In genomic region chr14:60212503-60213371, GRCh38 we compare ENCODE assay signal across 13 cellular contexts. TPM values are rescaled to one million over a fixed set of nuclear protein-coding genes. Genes with fewer than 3 reads are reported as not detected.
A peak's percentile ranks its signal among the peaks of the same experiment; 100 is the strongest.
DNase-seq lines count a peak whose midpoint lies in the region; ATAC-seq, FAIRE-seq and TF ChIP-seq lines count a peak whose summit lies in the region.
"Had no signal": no experiment of that assay in that cellular context is flagged by ENCODE, and none has a peak within 500 bp of the region (broad histone marks: within the 10 kb centered on the region; RNA-seq: fewer than 3 reads in every experiment).

No MANE protein-coding gene starts in this region.

- DNase-seq in K562 (ENCODE audit: extremely low read depth in 1 of 4, low spot score in 3 of 4) (no peak), chondrocyte (ENCODE audit: low spot score) (no peak), NCI-H1930 (lab: John Stamatoyannopoulos, UW) (no peak), left cardiac atrium (no peak), HCEC 1CT (no peak)
- DNase-seq: body of pancreas, MG63, NCI-H748 treated with DMSO at 0.1 percent for 48 hours, stomach had no signal

- TF ChIP-seq EP300 in K562 (IDR thresholded peaks at IDR 0.05; ENCODE audit: low read length), result no peak

- no peak for TF ChIP-seq POLR2A in K562 (conservative IDR thresholded peaks at IDR 0.05)

- no peak for FAIRE-seq in K562 (lab: Jason Lieb, UNC)
- FAIRE-seq: H54 had no signal

- no peak overlapping the region for H3K27ac Mint-ChIP-seq in chondrocyte (ENCODE audit: unreplicated experiment)

- H3K79me2 ChIP-seq in K562 (ENCODE audit: control insufficient read depth, insufficient read depth, low read length), result no peaks in the 10 kb centered on the region

- WGBS in K562 (ENCODE audit: insufficient coverage, low coverage, missing lambda C conversion rate), result 20% methylated on average over 5 of the region's 5 CpGs

- no peaks in the 10 kb centered on the region for H3K36me3 ChIP-seq in K562 (ENCODE audit: control insufficient read depth, insufficient read depth, low read length)
- H3K36me3 ChIP-seq: MG63, stomach had no signal

- H3K27me3 Mint-ChIP-seq in chondrocyte (ENCODE audit: low read depth), result peaks cover 19% of the 10 kb centered on the region

- no peaks in the 10 kb centered on the region for H4K20me1 ChIP-seq in K562 (replicated peaks; ENCODE audit: control insufficient read depth, insufficient read depth, low read length)

- no peak overlapping the region for H3K9ac ChIP-seq in K562 (ENCODE audit: insufficient read depth in 1 of 2, low read depth in 2 of 2, low read length in 2 of 2)

- H3K9me1 ChIP-seq in K562 (ENCODE audit: control insufficient read depth, insufficient read depth, low read length), result no peaks in the 10 kb centered on the region

- H3K27ac ChIP-seq in K562 (ENCODE audit: extremely low read depth, low read depth, low read length), result no peak overlapping the region
- H3K27ac ChIP-seq: body of pancreas had no signal

- TF ChIP-seq RAD21 in K562 (CRISPR knock-in tag; conservative IDR thresholded peaks at IDR 0.05 in 1 of 2, IDR thresholded peaks at IDR 0.05 in 1 of 2), result no peak

- H3K36me3 Mint-ChIP-seq in chondrocyte (ENCODE audit: low read depth), result peaks cover 1% of the 10 kb centered on the region

- H3K4me3 Mint-ChIP-seq in chondrocyte (ENCODE audit: unreplicated experiment), result no peak overlapping the region

- in situ Hi-C loops in K562 (cut with MboI), result no loop called here

- H3K4me3 ChIP-seq in K562, result no peak overlapping the region
- H3K4me3 ChIP-seq: body of pancreas, MG63, stomach had no signal

- H3K9me3 ChIP-seq in K562 (replicated peaks; ENCODE audit: control insufficient read depth, insufficient read depth, low read depth, low read length), result no peaks in the 10 kb centered on the region
- H3K9me3 ChIP-seq: body of pancreas, MG63, stomach had no signal

- POLR2A ChIA-PET in K562 (lab: Yijun Ruan, JAX), result interaction anchor here (1.3 kb wide), 1 partner anchor 12 kb away, joined by 3 read pairs; no protein-coding TSS in a partner anchor

- H3K27me3 ChIP-seq in K562 (ENCODE audit: control insufficient read depth in 2 of 2, insufficient read depth in 2 of 2, low read length in 2 of 2), result no peaks in the 10 kb centered on the region
- H3K27me3 ChIP-seq: body of pancreas, MG63, stomach had no signal

- H3K4me1 Mint-ChIP-seq in chondrocyte (ENCODE audit: low read depth), result no peaks in the 10 kb centered on the region

- BruUV-seq in K562 (replicated peaks; lab: Mats Ljungman, UMichigan), result no TSS peak

- ATAC-seq in GM18868 (IDR thresholded peaks at IDR 0.05; ENCODE audit: unreplicated experiment) (peak; percentile 93), GM21526 (IDR thresholded peaks at IDR 0.05; ENCODE audit: low FRiP score, unreplicated experiment) (peak; percentile 88), HG03095 (IDR thresholded peaks at IDR 0.05; ENCODE audit: unreplicated experiment) (peak; percentile 89), K562 (no peak), left cardiac atrium (no peak)
- ATAC-seq: body of pancreas had no signal

- H3K4me2 ChIP-seq in K562 (ENCODE audit: insufficient read depth, low read length), result no peak overlapping the region

- intact Hi-C loops in K562 (cut with micrococcal nuclease), result no loop called here
- intact Hi-C loops in left cardiac atrium (cut with DNase I), result no loop called here

- TF ChIP-seq CTCF in K562 (IDR thresholded peaks at IDR 0.05 in 2 of 3, conservative IDR thresholded peaks at IDR 0.05 in 1 of 3; ENCODE audit: insufficient read depth in 2 of 3, low read depth in 1 of 3, low read length in 3 of 3) (no peak), chondrocyte (IDR thresholded peaks at IDR 0.05) (no peak)

- no peaks in the 10 kb centered on the region for H3K9me3 Mint-ChIP-seq in chondrocyte (ENCODE audit: low read depth)

- H2AFZ ChIP-seq in K562 (ENCODE audit: low read depth, low read length), result no peak overlapping the region

- CTCF ChIA-PET in K562 (lab: Yijun Ruan, JAX; ENCODE audit: low intra/inter-chr PET ratio), result no interaction called here

- H3K4me1 ChIP-seq in K562 (replicated peaks in 1 of 2; ENCODE audit: control insufficient read depth in 2 of 2, insufficient read depth in 2 of 2, low read length in 2 of 2), result no peaks in the 10 kb centered on the region
- H3K4me1 ChIP-seq: body of pancreas had no signal

TF ChIP-seq in K562, 482 proteins besides CTCF, POLR2A, EP300 and RAD21:
- TF ChIP-seq, protein P1, sequence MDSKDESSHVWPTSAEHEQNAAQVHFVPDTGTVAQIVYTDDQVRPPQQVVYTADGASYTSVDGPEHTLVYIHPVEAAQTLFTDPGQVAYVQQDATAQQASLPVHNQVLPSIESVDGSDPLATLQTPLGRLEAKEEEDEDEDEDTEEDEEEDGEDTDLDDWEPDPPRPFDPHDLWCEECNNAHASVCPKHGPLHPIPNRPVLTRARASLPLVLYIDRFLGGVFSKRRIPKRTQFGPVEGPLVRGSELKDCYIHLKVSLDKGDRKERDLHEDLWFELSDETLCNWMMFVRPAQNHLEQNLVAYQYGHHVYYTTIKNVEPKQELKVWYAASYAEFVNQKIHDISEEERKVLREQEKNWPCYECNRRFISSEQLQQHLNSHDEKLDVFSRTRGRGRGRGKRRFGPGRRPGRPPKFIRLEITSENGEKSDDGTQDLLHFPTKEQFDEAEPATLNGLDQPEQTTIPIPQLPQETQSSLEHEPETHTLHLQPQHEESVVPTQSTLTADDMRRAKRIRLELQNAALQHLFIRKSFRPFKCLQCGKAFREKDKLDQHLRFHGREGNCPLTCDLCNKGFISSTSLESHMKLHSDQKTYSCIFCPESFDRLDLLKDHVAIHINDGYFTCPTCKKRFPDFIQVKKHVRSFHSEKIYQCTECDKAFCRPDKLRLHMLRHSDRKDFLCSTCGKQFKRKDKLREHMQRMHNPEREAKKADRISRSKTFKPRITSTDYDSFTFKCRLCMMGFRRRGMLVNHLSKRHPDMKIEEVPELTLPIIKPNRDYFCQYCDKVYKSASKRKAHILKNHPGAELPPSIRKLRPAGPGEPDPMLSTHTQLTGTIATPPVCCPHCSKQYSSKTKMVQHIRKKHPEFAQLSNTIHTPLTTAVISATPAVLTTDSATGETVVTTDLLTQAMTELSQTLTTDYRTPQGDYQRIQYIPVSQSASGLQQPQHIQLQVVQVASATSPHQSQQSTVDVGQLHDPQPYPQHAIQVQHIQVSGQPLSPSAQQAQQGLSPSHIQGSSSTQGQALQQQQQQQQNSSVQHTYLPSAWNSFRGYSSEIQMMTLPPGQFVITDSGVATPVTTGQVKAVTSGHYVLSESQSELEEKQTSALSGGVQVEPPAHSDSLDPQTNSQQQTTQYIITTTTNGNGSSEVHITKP (IDR thresholded peaks at IDR 0.05; ENCODE audit: partially characterized antibody), result peak; percentile 84
- TF ChIP-seq ZNF589 (CRISPR knock-in tag; IDR thresholded peaks at IDR 0.05; ENCODE audit: low read depth) (no peak), ZNF431 (CRISPR knock-in tag; IDR thresholded peaks at IDR 0.05) (no peak), DIDO1 (tag; IDR thresholded peaks at IDR 0.05; ENCODE audit: low read depth) (no peak)
TF ChIP-seq in K562: peak in this region for 1.

RNA-seq across cellular contexts. Expression of gene PPM1A, which starts 36.3 kb away (rescaled TPM):
- 20.9 and 54.9 TPM in 2 replicates for total RNA-seq in K562 (2011; cell fraction: chromatin; rRNA removed; ENCODE audit: low replicate concordance)
- 2.7 and 4.5 TPM in 2 replicates for total RNA-seq in K562 (2011; cell fraction: nucleolus; rRNA removed)
- 12.0 and 24.3 TPM in 2 replicates for total RNA-seq in K562 (2011; cell fraction: nucleoplasm; rRNA removed)
- 5.5 and 6.0 TPM in 2 replicates for total RNA-seq in K562 (2014; rRNA removed)
- 16.0 and 22.0 TPM in 2 replicates for total RNA-seq in K562 (2014; rRNA removed; fragmentation: Illumina TruSeq; extraction: Trizol)
- 13.7 TPM in 2 replicates for total RNA-seq in K562 (2015; rRNA removed; fragmentation: Illumina TruSeq; extraction: Trizol)
- 19.3 and 23.9 TPM in 2 replicates for total RNA-seq in K562 (2021)
- 13.5 and 21.4 TPM in 2 replicates for polyA plus RNA-seq in K562 (2011; rRNA removed)
- 2.8 and 9.5 TPM in 2 replicates for polyA plus RNA-seq in K562 (2011; cell fraction: cytosol; rRNA removed)
- 16.6 and 22.1 TPM in 2 replicates for polyA plus RNA-seq in K562 (2011; cell fraction: nucleus; rRNA removed)
- 12.5 and 16.4 TPM in 2 replicates for polyA plus RNA-seq in K562 (2012)
- 15.2 and 19.4 TPM in 2 replicates for polyA plus RNA-seq in K562 (2014; fragmentation: Illumina TruSeq; extraction: Trizol)
- 10 to 100 TPM; 10.1 to 13.6 TPM for polyA plus RNA-seq in K562 (2014; fragmentation: Nextera tagmentation; extraction: Ambion mirVana)
- polyA plus RNA-seq in K562 (2014; rRNA removed), result 8.8 and 16.9 TPM in 2 replicates
- polyA minus RNA-seq in K562 (2011; rRNA and poly(A)+ RNA removed), result 97.2 and 107 TPM in 2 replicates
- polyA minus RNA-seq in K562 (2011; cell fraction: cytosol; rRNA and poly(A)+ RNA removed), result 14.7 and 24.0 TPM in 2 replicates
- 12.5 and 24.0 TPM in 2 replicates for polyA minus RNA-seq in K562 (2011; cell fraction: nucleus; rRNA and poly(A)+ RNA removed)
- 42.7 to 51.5 TPM (median 43.9 TPM) in 3 replicates for total RNA-seq in chondrocyte
- total RNA-seq in left cardiac atrium, result 10 to 100 TPM; 73.2 to 76.0 TPM

RNA-seq across cellular contexts. Expression of gene DHRS7, which starts 47.5 kb away (rescaled TPM):
- 15.4 and 17.6 TPM in 2 replicates for total RNA-seq in K562 (2011; cell fraction: chromatin; rRNA removed; ENCODE audit: low replicate concordance)
- 20.0 and 20.5 TPM in 2 replicates for total RNA-seq in K562 (2011; cell fraction: nucleolus; rRNA removed)
- 20.5 and 27.2 TPM in 2 replicates for total RNA-seq in K562 (2011; cell fraction: nucleoplasm; rRNA removed)
- total RNA-seq in K562 (2014; rRNA removed) (18.5 and 21.6 TPM in 2 replicates), K562 (2014; rRNA removed; fragmentation: Illumina TruSeq; extraction: Trizol) (17.1 and 20.8 TPM in 2 replicates), K562 (2015; rRNA removed; fragmentation: Illumina TruSeq; extraction: Trizol) (13.9 and 14.3 TPM in 2 replicates), K562 (2021) (14.5 and 15.7 TPM in 2 replicates), chondrocyte (47.5 to 53.1 TPM (median 49.8 TPM) in 3 replicates), left cardiac atrium (10 to 100 TPM; 50.0 to 54.4 TPM)
- polyA plus RNA-seq in K562 (2011; rRNA removed) (10.1 and 10.2 TPM in 2 replicates), K562 (2014; fragmentation: Illumina TruSeq; extraction: Trizol) (13.6 and 15.6 TPM in 2 replicates), K562 (2014; fragmentation: Nextera tagmentation; extraction: Ambion mirVana) (10 to 100 TPM; 16.4 to 20.1 TPM), K562 (2014; rRNA removed) (12.4 and 12.8 TPM in 2 replicates)
- polyA plus RNA-seq in K562 (2011; cell fraction: cytosol; rRNA removed), result 8.9 and 10.3 TPM in 2 replicates
- polyA plus RNA-seq in K562 (2011; cell fraction: nucleus; rRNA removed), result 4.3 and 6.8 TPM in 2 replicates
- 16.4 and 25.2 TPM in 2 replicates for polyA plus RNA-seq in K562 (2012)
- 8.4 and 14.6 TPM in 2 replicates for polyA minus RNA-seq in K562 (2011; rRNA and poly(A)+ RNA removed)
- polyA minus RNA-seq in K562 (2011; cell fraction: cytosol; rRNA and poly(A)+ RNA removed), result 3.0 and 5.6 TPM in 2 replicates
- polyA minus RNA-seq in K562 (2011; cell fraction: nucleus; rRNA and poly(A)+ RNA removed), result 5.3 and 8.9 TPM in 2 replicates

Comparison
In these comparisons a context has a peak if more than half of its experiments do, and no peak if none do; other contexts are left out.
1. ATAC-seq: peak in GM18868 (single experiment), GM21526 (single experiment) and HG03095 (single experiment); none in K562 (single experiment) and left cardiac atrium (0 of 2).